Comparison of ENCODE assay signal across 8 cellular contexts in the genomic region with DNA sequence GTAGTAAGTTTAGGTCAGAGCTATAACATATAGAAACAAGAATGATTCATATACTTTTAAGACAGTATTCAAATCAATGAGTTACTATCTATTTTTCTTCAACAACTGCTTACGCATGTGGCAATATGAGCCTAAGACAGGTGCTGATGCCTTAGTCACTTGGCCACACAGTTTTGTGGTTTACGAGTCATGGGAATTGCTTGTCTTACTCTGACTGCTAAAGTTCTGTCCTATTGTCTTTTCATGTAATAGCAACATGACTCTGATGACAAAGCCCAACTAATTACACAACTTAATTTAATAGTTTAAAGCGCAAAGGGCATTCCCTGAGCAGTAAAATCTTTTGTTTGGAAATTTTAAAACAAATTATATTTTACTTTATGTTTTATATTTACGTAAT.
A peak's percentile ranks its signal among the peaks of the same experiment; 100 is the strongest.
DNase-seq lines count a peak whose midpoint lies in the region; ATAC-seq and TF ChIP-seq lines count a peak whose summit lies in the region.

No MANE protein-coding gene starts in this region.

- in situ Hi-C loops in astrocyte of the cerebellum (cut with HindIII; ENCODE audit: low sequenced_read_pairs), result no loop called here

- H3K36me3 ChIP-seq in skeletal muscle satellite cell (ENCODE audit: insufficient read depth, low read length), result no peaks in the 10 kb centered on the region
- no peaks in the 10 kb centered on the region for H3K36me3 ChIP-seq in lower lobe of right lung

- H3K4me2 ChIP-seq in skeletal muscle satellite cell (ENCODE audit: low read length), result no peak overlapping the region

- TF ChIP-seq CTCF in astrocyte of the cerebellum (IDR thresholded peaks at IDR 0.05; ENCODE audit: low read depth, low read length, missing control alignments) (no peak), lower lobe of right lung (IDR thresholded peaks at IDR 0.05) (no peak)

- intact Hi-C loops in lower lobe of right lung (cut with DNase I), result no loop called here

- H3K4me1 ChIP-seq in skeletal muscle satellite cell (ENCODE audit: control insufficient read depth, insufficient read depth, low read length), result peaks cover 13% of the 10 kb centered on the region
- H3K4me1 ChIP-seq in lower lobe of right lung, result no peaks in the 10 kb centered on the region

- peak; percentile 94 to 97 for ATAC-seq in activated CD4-positive, CD25-positive, alpha-beta regulatory T cell treated with anti-CD3 and anti-CD28 coated beads, Interleukin-2, amount 50 U/mL, for 24 hours
- ATAC-seq in HG03575 (IDR thresholded peaks at IDR 0.05; ENCODE audit: extremely low read depth, insufficient number of reproducible peaks, low FRiP score, unreplicated experiment) (peak; percentile 48), GM21515 (IDR thresholded peaks at IDR 0.05; ENCODE audit: unreplicated experiment) (no peak), lower lobe of right lung (no peak)

- no peak overlapping the region for H3K4me3 ChIP-seq in astrocyte of the cerebellum (ENCODE audit: low read depth, low read length)
- no peak overlapping the region for H3K4me3 ChIP-seq in skeletal muscle satellite cell (ENCODE audit: low read length)
- H3K4me3 ChIP-seq in lower lobe of right lung, result no peak overlapping the region

- H3K27ac ChIP-seq in lower lobe of right lung, result no peak overlapping the region

- DNase-seq in activated CD4-positive, CD25-positive, alpha-beta regulatory T cell (lab: John Stamatoyannopoulos, UW), result no peak
- DNase-seq in astrocyte of the cerebellum (ENCODE audit: low read depth) (peak; percentile 74), NCI-H187 treated with DMSO at 0.1 percent for 48 hours (lab: John Stamatoyannopoulos, UW) (no peak), lower lobe of right lung (no peak)

- peak overlapping the region; percentile 12 for H3K9ac ChIP-seq in skeletal muscle satellite cell (ENCODE audit: low read depth, low read length)

- H3K9me3 ChIP-seq in skeletal muscle satellite cell (replicated peaks; ENCODE audit: low read length) (no peaks in the 10 kb centered on the region), lower lobe of right lung (no peaks in the 10 kb centered on the region)

- H3K27me3 ChIP-seq in skeletal muscle satellite cell (ENCODE audit: control insufficient read depth, insufficient read depth, low read length) (peaks cover 14% of the 10 kb centered on the region), lower lobe of right lung (ENCODE audit: low read depth) (no peaks in the 10 kb centered on the region)

Comparison
In these comparisons a context has a peak if more than half of its experiments do, and no peak if none do; other contexts are left out.
1. ATAC-seq: peak in activated CD4-positive, CD25-positive, alpha-beta regulatory T cell treated with anti-CD3 and anti-CD28 coated beads, Interleukin-2, amount 50 U/mL, for 24 hours (2 of 2) and HG03575 (single experiment); none in GM21515 (single experiment) and lower lobe of right lung (0 of 2).